ENCODE assay signal across 15 cellular contexts in the genomic region with DNA sequence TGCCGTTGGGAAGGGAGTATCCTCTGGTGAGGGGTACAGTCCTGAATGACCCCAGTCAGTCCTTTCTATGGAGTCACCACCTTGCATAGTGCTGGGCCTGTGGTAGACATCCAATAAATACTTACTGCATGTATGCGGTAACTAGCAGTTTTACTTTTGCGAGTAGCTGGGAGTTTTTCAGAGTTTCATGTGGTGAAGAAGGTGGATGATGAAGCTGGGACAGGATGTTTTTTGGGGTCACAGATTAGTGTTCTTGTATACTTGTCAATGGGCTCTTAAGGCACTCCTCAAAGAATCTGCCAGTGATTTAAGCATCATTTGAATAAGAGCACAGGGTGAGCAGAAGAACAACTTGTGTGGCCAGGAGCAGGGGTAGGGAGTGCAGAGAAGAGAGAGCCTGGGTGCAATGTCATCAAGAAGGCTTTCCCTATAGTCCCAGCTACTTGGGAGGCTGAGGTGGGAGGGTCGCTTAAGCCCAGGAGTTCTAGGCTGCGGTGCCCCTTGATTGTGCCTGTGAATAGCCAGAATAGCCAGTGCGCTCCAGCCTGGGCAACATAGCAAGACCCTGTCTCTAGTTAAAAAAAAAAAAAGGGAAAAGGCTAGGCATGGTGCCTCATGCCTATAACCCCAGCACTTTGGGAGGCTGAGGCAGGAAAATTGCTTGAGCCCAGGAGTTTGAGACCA. TPM values are rescaled to one million over a fixed set of nuclear protein-coding genes. Genes with fewer than 3 reads are reported as not detected.
A peak's percentile ranks its signal among the peaks of the same experiment; 100 is the strongest.
DNase-seq lines count a peak whose midpoint lies in the region; ATAC-seq and TF ChIP-seq lines count a peak whose summit lies in the region.
"Had no signal": no experiment of that assay in that cellular context is flagged by ENCODE, and none has a peak within 500 bp of the region (broad histone marks: within the 10 kb centered on the region; RNA-seq: fewer than 3 reads in every experiment).

No MANE protein-coding gene starts in this region.

- TF ChIP-seq CTCF in Loucy (conservative IDR thresholded peaks at IDR 0.05; ENCODE audit: low read length) (no peak), chondrocyte (IDR thresholded peaks at IDR 0.05) (no peak), tibial artery (IDR thresholded peaks at IDR 0.05) (no peak)

- H3K4me2 ChIP-seq in Loucy (ENCODE audit: low read depth, low read length, poor library complexity, severe bottlenecking) = peak overlapping the region; percentile 86

- H2AFZ ChIP-seq in Loucy (ENCODE audit: low read length) = no peak overlapping the region

- H3F3A ChIP-seq in Loucy (ENCODE audit: low read depth) = 0 out of 2 replicates have a peak, but pooled peaks cover 7% of the 10 kb centered on the region

- H3K27me3 Mint-ChIP-seq in activated naive CD4-positive, alpha-beta T cell treated with anti-CD3 and anti-CD28 coated beads, Interleukin-2, amount 10 ng/mL, durations not matched to agents 7 days and 5 days = no peaks in the 10 kb centered on the region
- no peaks in the 10 kb centered on the region for H3K27me3 Mint-ChIP-seq in activated naive CD4-positive, alpha-beta T cell treated with anti-CD3 and anti-CD28 coated beads for 36 hours (ENCODE audit: low read depth)
- H3K27me3 Mint-ChIP-seq in chondrocyte (ENCODE audit: low read depth) = no peaks in the 10 kb centered on the region
- H3K27me3 Mint-ChIP-seq: activated T-cell treated with anti-CD3 and anti-CD28 coated beads, Interleukin-2, amount 50 U/mL, for 24 hours had no signal

- no peaks in the 10 kb centered on the region for H4K20me1 ChIP-seq in Loucy (ENCODE audit: insufficient read depth, low read length, poor library complexity, severe bottlenecking)

- peak overlapping the region; percentile 80 for H3K27ac Mint-ChIP-seq in activated naive CD4-positive, alpha-beta T cell treated with anti-CD3 and anti-CD28 coated beads, Interleukin-2, amount 10 ng/mL, durations not matched to agents 7 days and 5 days
- no peak overlapping the region for H3K27ac Mint-ChIP-seq in activated naive CD4-positive, alpha-beta T cell treated with anti-CD3 and anti-CD28 coated beads for 36 hours
- peak overlapping the region; percentile 45 for H3K27ac Mint-ChIP-seq in chondrocyte (ENCODE audit: unreplicated experiment)
- H3K27ac Mint-ChIP-seq: activated T-cell treated with anti-CD3 and anti-CD28 coated beads, Interleukin-2, amount 50 U/mL, for 24 hours had no signal

- H3K36me3 Mint-ChIP-seq in activated naive CD4-positive, alpha-beta T cell treated with anti-CD3 and anti-CD28 coated beads, Interleukin-2, amount 10 ng/mL, durations not matched to agents 7 days and 5 days = peaks cover 12% of the 10 kb centered on the region
- peaks cover 3% of the 10 kb centered on the region for H3K36me3 Mint-ChIP-seq in activated naive CD4-positive, alpha-beta T cell treated with anti-CD3 and anti-CD28 coated beads for 36 hours (ENCODE audit: low read depth)
- H3K36me3 Mint-ChIP-seq in chondrocyte (ENCODE audit: low read depth) = peaks cover 4% of the 10 kb centered on the region

- H3K9me3 ChIP-seq in Loucy (ENCODE audit: insufficient read depth, low read depth, low read length) (no peaks in the 10 kb centered on the region), tibial artery (no peaks in the 10 kb centered on the region)
- H3K9me3 ChIP-seq: esophagus muscularis mucosa had no signal

- H3K27me3 ChIP-seq in Loucy (ENCODE audit: insufficient read depth, low read length, poor library complexity, severe bottlenecking) = no peaks in the 10 kb centered on the region
- no peaks in the 10 kb centered on the region for H3K27me3 ChIP-seq in tibial artery
- H3K27me3 ChIP-seq: esophagus muscularis mucosa had no signal

- peak overlapping the region; percentile 88 to 89 for H3K27ac ChIP-seq in tibial artery

- H3K36me3 ChIP-seq in Loucy (ENCODE audit: insufficient read depth, low read length) = peaks cover 6% of the 10 kb centered on the region; the same call in 1 of the 2 replicates
- peaks cover 0 to 4% (median 0%) of the 10 kb centered on the region in 3 donors for H3K36me3 ChIP-seq in tibial artery

- peaks cover 50% of the 10 kb centered on the region for H3K79me2 ChIP-seq in Loucy (ENCODE audit: insufficient read depth, low read length)

- H3K4me1 ChIP-seq in Loucy (ENCODE audit: insufficient read depth, low read length, poor library complexity, severe bottlenecking) (peaks cover 68% of the 10 kb centered on the region), tibial artery (peaks cover 0 to 82% (median 61%) of the 10 kb centered on the region in 4 donors)

- intact Hi-C loops in activated naive CD4-positive, alpha-beta T cell treated with anti-CD3 and anti-CD28 coated beads for 36 hours (cut with micrococcal nuclease) = no loop called here
- intact Hi-C loops in tibial artery (cut with DNase I; ENCODE audit: low total_unique reads) = no loop called here

- peaks cover 57% of the 10 kb centered on the region for H3K4me1 Mint-ChIP-seq in activated naive CD4-positive, alpha-beta T cell treated with anti-CD3 and anti-CD28 coated beads, Interleukin-2, amount 10 ng/mL, durations not matched to agents 7 days and 5 days
- H3K4me1 Mint-ChIP-seq in activated naive CD4-positive, alpha-beta T cell treated with anti-CD3 and anti-CD28 coated beads for 36 hours (ENCODE audit: low read depth) = peaks cover 5% of the 10 kb centered on the region
- peaks cover 64% of the 10 kb centered on the region for H3K4me1 Mint-ChIP-seq in chondrocyte (ENCODE audit: low read depth)

- no peak overlapping the region for H3K4me3 Mint-ChIP-seq in activated naive CD4-positive, alpha-beta T cell treated with anti-CD3 and anti-CD28 coated beads, Interleukin-2, amount 10 ng/mL, durations not matched to agents 7 days and 5 days
- H3K4me3 Mint-ChIP-seq in activated naive CD4-positive, alpha-beta T cell treated with anti-CD3 and anti-CD28 coated beads for 36 hours = no peak overlapping the region
- no peak overlapping the region for H3K4me3 Mint-ChIP-seq in chondrocyte (ENCODE audit: unreplicated experiment)
- H3K4me3 Mint-ChIP-seq: activated T-cell treated with anti-CD3 and anti-CD28 coated beads, Interleukin-2, amount 50 U/mL, for 24 hours had no signal

- H3K9me3 Mint-ChIP-seq in activated naive CD4-positive, alpha-beta T cell treated with anti-CD3 and anti-CD28 coated beads, Interleukin-2, amount 10 ng/mL, durations not matched to agents 7 days and 5 days = no peaks in the 10 kb centered on the region
- H3K9me3 Mint-ChIP-seq in activated naive CD4-positive, alpha-beta T cell treated with anti-CD3 and anti-CD28 coated beads for 36 hours = no peaks in the 10 kb centered on the region
- no peaks in the 10 kb centered on the region for H3K9me3 Mint-ChIP-seq in chondrocyte (ENCODE audit: low read depth)
- H3K9me3 Mint-ChIP-seq: activated T-cell treated with anti-CD3 and anti-CD28 coated beads, Interleukin-2, amount 50 U/mL, for 24 hours had no signal

- no peak for DNase-seq in activated naive CD4-positive, alpha-beta T cell treated with anti-CD3 and anti-CD28 coated beads, Interleukin-2, amount 10 ng/mL, durations not matched to agents 7 days and 5 days
- no peak for DNase-seq in activated naive CD4-positive, alpha-beta T cell treated with anti-CD3 and anti-CD28 coated beads for 36 hours
- no peak for DNase-seq in chondrocyte (ENCODE audit: low spot score)
- DNase-seq in tibial artery = no peak
- DNase-seq in globus pallidus (ENCODE audit: low spot score) = no peak
- DNase-seq in left lobe of liver (ENCODE audit: low spot score) = no peak
- DNase-seq in GM03348 (ENCODE audit: low spot score) = no peak
- DNase-seq: ACHN; activated T-cell treated with anti-CD3 and anti-CD28 coated beads, Interleukin-2, amount 50 U/mL, for 24 hours; DMS153; NCI-H1417; SW 1271 had no signal

- H3K4me3 ChIP-seq in Loucy (ENCODE audit: low read length, poor library complexity, severe bottlenecking) (peak overlapping the region; percentile 67), tibial artery (no peak overlapping the region)
- H3K4me3 ChIP-seq: esophagus muscularis mucosa had no signal

- no peak for ATAC-seq in left lobe of liver
- ATAC-seq: left ventricle myocardium superior had no signal

- no peaks in the 10 kb centered on the region for H3K9me2 ChIP-seq in Loucy (replicated peaks; ENCODE audit: low read depth, low read length)

- CTCF ChIA-PET in activated naive CD4-positive, alpha-beta T cell treated with anti-CD3 and anti-CD28 coated beads, Interleukin-2, amount 10 ng/mL, durations not matched to agents 7 days and 5 days (lab: Charles Lee) = interaction anchor here (0.8 to 5.1 kb wide), 3 partner anchors 20 to 163 kb away, joined by 3 to 56 read pairs (median 4); partner anchors contain the start of gene C15orf39
- CTCF ChIA-PET in activated naive CD4-positive, alpha-beta T cell treated with anti-CD3 and anti-CD28 coated beads for 36 hours (lab: Charles Lee) = interaction anchor here (0.6 to 1.3 kb wide), 3 partner anchors 16 to 159 kb away, joined by 3 to 5 read pairs (median 3); no protein-coding TSS in a partner anchor

- peak overlapping the region; percentile 81 for H3K9ac ChIP-seq in Loucy (ENCODE audit: low read depth, low read length, poor library complexity, severe bottlenecking)

RNA-seq across cellular contexts. Expression of gene PPCDC, which starts 22.1 kb away (rescaled TPM):
- 10 to 100 TPM; 17.5 to 18.0 TPM for total RNA-seq in activated naive CD4-positive, alpha-beta T cell treated with anti-CD3 and anti-CD28 coated beads for 36 hours
- total RNA-seq in chondrocyte (7.3 to 12.9 TPM (median 8.7 TPM) in 3 replicates), left lobe of liver (5.4 TPM)

RNA-seq across cellular contexts. Expression of gene SCAMP5, which starts 50.1 kb away (rescaled TPM):
- under 1 TPM; 0.15 to 0.38 TPM for total RNA-seq in activated naive CD4-positive, alpha-beta T cell treated with anti-CD3 and anti-CD28 coated beads for 36 hours
- 20.6 to 29.3 TPM (median 22.4 TPM) in 3 replicates for total RNA-seq in chondrocyte
- total RNA-seq in left lobe of liver = 0.73 TPM

Comparison
In these comparisons a context has a peak if more than half of its experiments do, and no peak if none do; other contexts are left out.
1. RNA of gene SCAMP5, which starts 50.1 kb away (total RNA-seq): 20.6 to 29.3 TPM in chondrocyte; 0.73 TPM in left lobe of liver (single experiment) and 0.15 to 0.38 TPM in activated naive CD4-positive, alpha-beta T cell treated with anti-CD3 and anti-CD28 coated beads for 36 hours; every median in the first group is over 10 times any median in the second.